ENCODE assay signal across 15 cellular contexts in genomic region chr17:68775338-68775737, GRCh38.
DNase-seq lines count a peak whose midpoint lies in the region; ATAC-seq and TF ChIP-seq lines count a peak whose summit lies in the region.
"Had no signal": no experiment of that assay in that cellular context is flagged by ENCODE, and none has a peak within 500 bp of the region (broad histone marks: within the 10 kb centered on the region; RNA-seq: fewer than 3 reads in every experiment).

No MANE protein-coding gene starts in this region.

- no peaks in the 10 kb centered on the region for H3K36me3 ChIP-seq in suprapubic skin

- H3K4me1 Mint-ChIP-seq in IgD-negative memory B cell, result peaks cover 14 to 19% (median 17%) of the 10 kb centered on the region in 3 donors
- H3K4me1 Mint-ChIP-seq: activated CD4-positive, alpha-beta memory T cell treated with anti-CD3 and anti-CD28 coated beads, Interleukin-2, amount 10 ng/mL, durations not matched to agents 7 days and 5 days had no signal

- H3K4me3 ChIP-seq in suprapubic skin, result no peak overlapping the region

- peak overlapping the region; percentile 4 for H3K27ac ChIP-seq in caudate nucleus (ENCODE audit: low read depth, low read length)
- peak overlapping the region; percentile 72 for H3K27ac ChIP-seq in suprapubic skin

- TF ChIP-seq CTCF in suprapubic skin (IDR thresholded peaks at IDR 0.05), result no peak

- no peaks in the 10 kb centered on the region for H3K9me3 ChIP-seq in suprapubic skin

- no peaks in the 10 kb centered on the region for H3K36me3 Mint-ChIP-seq in IgD-negative memory B cell
- H3K36me3 Mint-ChIP-seq: CD8-positive, alpha-beta T cell had no signal

- TF ChIP-seq EP300 in suprapubic skin (IDR thresholded peaks at IDR 0.05), result no peak

- H3K27me3 ChIP-seq in suprapubic skin, result no peaks in the 10 kb centered on the region

- H3K9me3 Mint-ChIP-seq in IgD-negative memory B cell, result peaks cover 0 to 2% (median 0%) of the 10 kb centered on the region in 3 donors
- H3K9me3 Mint-ChIP-seq: activated CD4-positive, alpha-beta memory T cell treated with anti-CD3 and anti-CD28 coated beads, Interleukin-2, amount 10 ng/mL, durations not matched to agents 7 days and 5 days; CD8-positive, alpha-beta T cell had no signal

- no peak overlapping the region for H3K4me3 Mint-ChIP-seq in IgD-negative memory B cell
- H3K4me3 Mint-ChIP-seq: activated CD4-positive, alpha-beta memory T cell treated with anti-CD3 and anti-CD28 coated beads, Interleukin-2, amount 10 ng/mL, durations not matched to agents 7 days and 5 days; CD8-positive, alpha-beta T cell; T-helper 17 cell had no signal

- TF ChIP-seq POLR2A in suprapubic skin (IDR thresholded peaks at IDR 0.05), result no peak

- no peak for ATAC-seq in HG03469 (IDR thresholded peaks at IDR 0.05; ENCODE audit: unreplicated experiment)
- ATAC-seq: CD8-positive, alpha-beta T cell; T-helper 17 cell had no signal

- DNase-seq in caudate nucleus (lab: John Stamatoyannopoulos, UW) (no peak), kidney tubule cell (ENCODE audit: low spot score) (peak; percentile 34), suprapubic skin (ENCODE audit: low spot score in 2 of 2) (no peak), SKM-1 treated with dmso at 0.1 percent for 144 hours (lab: John Stamatoyannopoulos, UW; ENCODE audit: unreplicated experiment) (no peak)
- no peak for DNase-seq in activated CD4-positive, alpha-beta T cell treated with anti-CD3 and anti-CD28 coated beads, Interleukin-2, amount 50 U/mL, for 4 hours
- no peak for DNase-seq in activated CD4-positive, alpha-beta T cell treated with anti-CD3 and anti-CD28 coated beads, Interleukin-2, amount 50 U/mL, for 48 hours
- DNase-seq: activated CD4-positive, alpha-beta memory T cell treated with anti-CD3 and anti-CD28 coated beads, Interleukin-2, amount 10 ng/mL, durations not matched to agents 7 days and 5 days; activated gamma-delta T cell; CD8-positive, alpha-beta T cell; central memory CD4-positive, alpha-beta T cell; NCI-H1930; stimulated activated CD4-positive, alpha-beta T cell treated with anti-CD3 and anti-CD28 coated beads, Interleukin-1b, Interleukin-23, amount 100 ng/mL, for 48 hours; T-helper 17 cell had no signal

- no peaks in the 10 kb centered on the region for H3K27me3 Mint-ChIP-seq in IgD-negative memory B cell

- peak overlapping the region; percentile 60 to 92 (median 70) for H3K27ac Mint-ChIP-seq in IgD-negative memory B cell
- H3K27ac Mint-ChIP-seq: activated CD4-positive, alpha-beta memory T cell treated with anti-CD3 and anti-CD28 coated beads, Interleukin-2, amount 10 ng/mL, durations not matched to agents 7 days and 5 days; CD8-positive, alpha-beta T cell; T-helper 17 cell had no signal

- peaks cover 41% of the 10 kb centered on the region for H3K4me1 ChIP-seq in suprapubic skin
